Comparison of ENCODE assay signal across 16 cellular contexts in genomic region chr6:101544286-101544685, GRCh38.
DNase-seq lines count a peak whose midpoint lies in the region; ATAC-seq, FAIRE-seq and TF ChIP-seq lines count a peak whose summit lies in the region.
"Had no signal": no experiment of that assay in that cellular context is flagged by ENCODE, and none has a peak within 500 bp of the region (broad histone marks: within the 10 kb centered on the region; RNA-seq: fewer than 3 reads in every experiment).

No MANE protein-coding gene starts in this region.

- intact Hi-C loops in left ventricle myocardium inferior (cut with micrococcal nuclease): no loop called here

- DNase-seq in AG08395 (ENCODE audit: low spot score) (peak; percentile 15), H54 (ENCODE audit: insufficient read length, low spot score) (no peak), adipocyte (ENCODE audit: low read depth) (peak; percentile 66), foreskin fibroblast (peak; percentile 40 to 75), left ventricle myocardium inferior (no peak)
- DNase-seq in stimulated activated naive CD4-positive, alpha-beta T cell (lab: John Stamatoyannopoulos, UW): no peak
- DNase-seq: activated B cell treated with CpG ODN at 0.5 μM for 24 hours; activated CD4-positive, alpha-beta T cell treated with anti-CD3 and anti-CD28 coated beads, Interleukin-2, amount 50 U/mL, for 48 hours; activated naive CD8-positive, alpha-beta T cell treated with anti-CD3 and anti-CD28 coated beads, Interleukin-2, amount 10 ng/mL, durations not matched to agents 7 days and 5 days; GDM1; NCI-H510A; substantia nigra had no signal

- H3K9me3 ChIP-seq in adipocyte (ENCODE audit: control insufficient read depth, low read length) (no peaks in the 10 kb centered on the region), left ventricle myocardium inferior (replicated peaks) (no peaks in the 10 kb centered on the region)

- H3K36me3 ChIP-seq in adipocyte (ENCODE audit: control insufficient read depth, insufficient read depth, low read length, severe bottlenecking): no peaks in the 10 kb centered on the region
- no peaks in the 10 kb centered on the region for H3K36me3 ChIP-seq in left ventricle myocardium inferior

- no peak for TF ChIP-seq POLR2A in H54 (IDR thresholded peaks at IDR 0.05; ENCODE audit: low read depth, low read length)

- no peak overlapping the region for H3K27ac ChIP-seq in left ventricle myocardium inferior (replicated peaks)
- H3K27ac ChIP-seq: HL-60 had no signal

- H3K27me3 ChIP-seq in adipocyte (replicated peaks; ENCODE audit: control insufficient read depth, insufficient read depth, low read length) (no peaks in the 10 kb centered on the region), left ventricle myocardium inferior (ENCODE audit: low read depth) (no peaks in the 10 kb centered on the region)

- ATAC-seq in GM21423 (IDR thresholded peaks at IDR 0.05; ENCODE audit: unreplicated experiment): no peak
- ATAC-seq in GM19035 (IDR thresholded peaks at IDR 0.05; ENCODE audit: unreplicated experiment): no peak
- ATAC-seq: GM23338 had no signal

- H3K4me1 ChIP-seq in adipocyte (ENCODE audit: control insufficient read depth, insufficient read depth, low read length) (peaks cover 16% of the 10 kb centered on the region), left ventricle myocardium inferior (no peaks in the 10 kb centered on the region)

- H3K4me3 ChIP-seq in adipocyte (ENCODE audit: low read length): no peak overlapping the region
- H3K4me3 ChIP-seq in foreskin fibroblast (ENCODE audit: low read depth in 1 of 2, low read length in 2 of 2): no peak overlapping the region
- no peak overlapping the region for H3K4me3 ChIP-seq in left ventricle myocardium inferior
- H3K4me3 ChIP-seq: GM23338 had no signal

- H3K9ac ChIP-seq in adipocyte (ENCODE audit: low read length): no peak overlapping the region

- no peak for TF ChIP-seq CTCF in foreskin fibroblast (IDR thresholded peaks at IDR 0.05; ENCODE audit: low read depth, low read length)
- no peak for TF ChIP-seq CTCF in left ventricle myocardium inferior (IDR thresholded peaks at IDR 0.05; ENCODE audit: borderline replicate concordance)

- peak; percentile 36 for FAIRE-seq in H54 (lab: Jason Lieb, UNC)

Comparison
In these comparisons a context has a peak if more than half of its experiments do, and no peak if none do; other contexts are left out.
1. DNase-seq: peak in AG08395 (single experiment), adipocyte (single experiment) and foreskin fibroblast (2 of 2); none in H54 (single experiment), stimulated activated naive CD4-positive, alpha-beta T cell (0 of 6) and left ventricle myocardium inferior (single experiment).